ENCODE assay signal across 16 cellular contexts in genomic region chr13:84553252-84553651, GRCh38.
"Had no signal": no experiment of that assay in that cellular context is flagged by ENCODE, and none has a peak within 500 bp of the region (broad histone marks: within the 10 kb centered on the region; RNA-seq: fewer than 3 reads in every experiment).

No MANE protein-coding gene starts in this region.

- H3K9me3 ChIP-seq: esophagus muscularis mucosa, thoracic aorta had no signal

- H3K36me3 ChIP-seq: esophagus muscularis mucosa, heart left ventricle, thoracic aorta had no signal

- H3K4me3 ChIP-seq: dorsolateral prefrontal cortex, esophagus muscularis mucosa, heart left ventricle, thoracic aorta had no signal

- H3K27me3 ChIP-seq: dorsolateral prefrontal cortex, esophagus muscularis mucosa, heart left ventricle had no signal

- H3K4me1 ChIP-seq: esophagus muscularis mucosa, heart left ventricle had no signal

- H3K27ac ChIP-seq: dorsolateral prefrontal cortex, esophagus muscularis mucosa, heart left ventricle, thoracic aorta had no signal

- FAIRE-seq: islet of Langerhans, urothelium cell line had no signal

- DNase-seq: activated CD4-positive, alpha-beta memory T cell treated with anti-CD3 and anti-CD28 coated beads for 36 hours; activated naive CD8-positive, alpha-beta T cell treated with anti-CD3 and anti-CD28 coated beads, Interleukin-2, amount 10 ng/mL, durations not matched to agents 7 days and 5 days; activated T-cell treated with anti-CD3 and anti-CD28 coated beads, Interleukin-2, amount 50 U/mL, for 72 hours; aorta; dorsolateral prefrontal cortex; foreskin melanocyte; heart left ventricle; left ventricle myocardium superior; mesendoderm; retina; stimulated activated CD4-positive, alpha-beta T cell treated with anti-CD3 and anti-CD28 coated beads, Interleukin-15, amount 100 ng/mL, for 24 hours; stimulated activated CD4-positive, alpha-beta T cell treated with anti-CD3 and anti-CD28 coated beads, Interleukin-4, amount 100 ng/mL, for 24 hours had no signal
